ENCODE assay signal across 34 cellular contexts in the genomic region with DNA sequence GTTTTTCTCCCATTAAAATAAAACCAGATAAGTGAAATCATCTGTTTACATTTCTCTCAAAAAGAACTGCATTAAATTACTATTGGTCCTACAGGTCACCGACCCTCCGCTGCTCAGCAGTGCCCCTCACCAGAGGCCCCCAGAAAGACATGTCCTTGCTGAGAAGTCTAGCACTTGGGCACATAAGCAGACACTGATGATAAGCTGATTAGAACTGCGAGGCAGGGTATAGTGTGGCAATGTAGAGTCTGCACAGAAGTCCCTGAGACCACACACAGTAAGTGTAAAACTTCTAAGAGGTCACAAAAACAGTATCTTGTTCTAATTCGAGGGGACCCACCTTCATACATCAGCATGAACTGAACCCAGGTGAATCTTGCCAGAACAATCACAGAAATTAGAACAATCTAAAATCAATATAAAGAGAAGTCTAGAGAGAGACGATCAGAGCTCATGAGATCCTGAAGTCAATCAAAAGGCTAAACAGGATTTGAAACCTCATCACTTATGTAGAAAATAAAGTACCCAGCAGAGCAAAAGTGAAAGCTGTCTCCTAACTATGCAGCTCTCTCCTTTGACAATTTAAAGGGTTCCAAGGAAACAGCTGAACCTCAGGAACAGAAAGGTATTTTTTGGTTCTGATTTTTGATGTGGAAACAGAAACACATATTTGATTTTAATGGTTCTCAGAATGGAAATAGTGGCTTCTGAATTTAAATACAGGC.
"Had no signal": no experiment of that assay in that cellular context is flagged by ENCODE, and none has a peak within 500 bp of the region (broad histone marks: within the 10 kb centered on the region; RNA-seq: fewer than 3 reads in every experiment).

No MANE protein-coding gene starts in this region.

- DNase-seq: activated CD4-positive, alpha-beta T cell treated with anti-CD3 and anti-CD28 coated beads, Interleukin-2, amount 10 ng/mL, durations not matched to agents 24 days and 14 days; activated CD4-positive, alpha-beta T cell treated with anti-CD3 and anti-CD28 coated beads, Interleukin-2, amount 50 U/mL, for 4 hours; activated CD8-positive, alpha-beta T cell treated with anti-CD3 and anti-CD28 coated beads for 36 hours; activated effector memory CD4-positive, alpha-beta T cell treated with anti-CD3 and anti-CD28 coated beads, Interleukin-2, amount 50 U/mL, for 16 hours; activated naive CD4-positive, alpha-beta T cell; activated naive CD8-positive, alpha-beta T cell treated with anti-CD3 and anti-CD28 coated beads, Interleukin-2, amount 10 ng/mL, durations not matched to agents 7 days and 5 days; activated T-cell treated with anti-CD3 and anti-CD28 coated beads, Interleukin-2, amount 50 U/mL, for 1 hour; activated T-cell treated with anti-CD3 and anti-CD28 coated beads, Interleukin-2, amount 50 U/mL, for 72 hours; amygdala; NCI-H1105; NCI-H1417 treated with DMSO at 0.1 percent for 48 hours; NCI-H187 treated with DMSO at 0.1 percent for 48 hours; NCI-H2081; NCI-H2171 treated with DMSO at 0.1 percent for 48 hours; NCI-H226; NCI-H446 treated with DMSO at 0.1 percent for 48 hours; NCI-H524; NCI-H69; PC-9; SIG-M5; SW 1271; T-helper 1 cell; T-helper 2 cell; T-helper 9 cell had no signal

- H3K27ac Mint-ChIP-seq: activated CD4-positive, alpha-beta T cell treated with anti-CD3 and anti-CD28 coated beads, Interleukin-2, amount 10 ng/mL, durations not matched to agents 24 days and 14 days; activated CD8-positive, alpha-beta T cell treated with anti-CD3 and anti-CD28 coated beads for 36 hours; activated naive CD4-positive, alpha-beta T cell treated with anti-CD3 and anti-CD28 coated beads, Interleukin-2, amount 50 U/mL, for 24 hours; activated naive CD8-positive, alpha-beta T cell treated with anti-CD3 and anti-CD28 coated beads, Interleukin-2, amount 10 ng/mL, durations not matched to agents 7 days and 5 days; activated T-cell treated with anti-CD3 and anti-CD28 coated beads, Interleukin-2, amount 50 U/mL, for 72 hours; activated T-helper 17 cell treated with anti-CD3 and anti-CD28 coated beads, Interleukin-2, amount 50 U/mL, for 72 hours had no signal

- H3K9me3 Mint-ChIP-seq: activated CD4-positive, alpha-beta T cell treated with anti-CD3 and anti-CD28 coated beads, Interleukin-2, amount 10 ng/mL, durations not matched to agents 24 days and 14 days; activated CD8-positive, alpha-beta T cell treated with anti-CD3 and anti-CD28 coated beads for 36 hours; activated naive CD4-positive, alpha-beta T cell treated with anti-CD3 and anti-CD28 coated beads, Interleukin-2, amount 50 U/mL, for 24 hours; activated naive CD8-positive, alpha-beta T cell treated with anti-CD3 and anti-CD28 coated beads, Interleukin-2, amount 10 ng/mL, durations not matched to agents 7 days and 5 days had no signal

- H3K27me3 ChIP-seq: ascending aorta, cardiac muscle cell had no signal

- H3K36me3 Mint-ChIP-seq: activated naive CD4-positive, alpha-beta T cell treated with anti-CD3 and anti-CD28 coated beads, Interleukin-2, amount 50 U/mL, for 24 hours; activated naive CD8-positive, alpha-beta T cell treated with anti-CD3 and anti-CD28 coated beads, Interleukin-2, amount 10 ng/mL, durations not matched to agents 7 days and 5 days had no signal

- H3K4me3 ChIP-seq: ascending aorta, cardiac muscle cell, K562, PC-9 had no signal

- H3K4me1 ChIP-seq: ascending aorta had no signal

- H3K4me3 Mint-ChIP-seq: activated CD4-positive, alpha-beta T cell treated with anti-CD3 and anti-CD28 coated beads, Interleukin-2, amount 10 ng/mL, durations not matched to agents 24 days and 14 days; activated CD8-positive, alpha-beta T cell treated with anti-CD3 and anti-CD28 coated beads for 36 hours; activated naive CD4-positive, alpha-beta T cell treated with anti-CD3 and anti-CD28 coated beads, Interleukin-2, amount 50 U/mL, for 24 hours; activated naive CD8-positive, alpha-beta T cell treated with anti-CD3 and anti-CD28 coated beads, Interleukin-2, amount 10 ng/mL, durations not matched to agents 7 days and 5 days; activated T-cell treated with anti-CD3 and anti-CD28 coated beads, Interleukin-2, amount 50 U/mL, for 72 hours; activated T-helper 17 cell treated with anti-CD3 and anti-CD28 coated beads, Interleukin-2, amount 50 U/mL, for 72 hours; central memory CD8-positive, alpha-beta T cell had no signal

- FAIRE-seq: K562, RCC 7860 had no signal

- H3K9me3 ChIP-seq: ascending aorta had no signal

- H2AFZ ChIP-seq: PC-9 had no signal

- H3K36me3 ChIP-seq: ascending aorta, cardiac muscle cell had no signal

- H3K27ac ChIP-seq: ascending aorta, cardiac muscle cell, PC-9, RWPE1 had no signal

- H3K27me3 Mint-ChIP-seq: activated CD4-positive, alpha-beta T cell treated with anti-CD3 and anti-CD28 coated beads, Interleukin-2, amount 10 ng/mL, durations not matched to agents 24 days and 14 days; activated CD8-positive, alpha-beta T cell treated with anti-CD3 and anti-CD28 coated beads for 36 hours; activated T-helper 17 cell treated with anti-CD3 and anti-CD28 coated beads, Interleukin-2, amount 50 U/mL, for 72 hours; central memory CD8-positive, alpha-beta T cell had no signal

- H3K4me1 Mint-ChIP-seq: activated CD4-positive, alpha-beta T cell treated with anti-CD3 and anti-CD28 coated beads, Interleukin-2, amount 10 ng/mL, durations not matched to agents 24 days and 14 days; activated naive CD4-positive, alpha-beta T cell treated with anti-CD3 and anti-CD28 coated beads, Interleukin-2, amount 50 U/mL, for 24 hours; activated naive CD8-positive, alpha-beta T cell treated with anti-CD3 and anti-CD28 coated beads, Interleukin-2, amount 10 ng/mL, durations not matched to agents 7 days and 5 days; activated T-helper 17 cell treated with anti-CD3 and anti-CD28 coated beads, Interleukin-2, amount 50 U/mL, for 72 hours; central memory CD8-positive, alpha-beta T cell had no signal

- ATAC-seq: activated CD8-positive, alpha-beta T cell treated with anti-CD3 and anti-CD28 coated beads for 36 hours; activated T-cell treated with anti-CD3 and anti-CD28 coated beads, Interleukin-2, amount 50 U/mL, for 72 hours; activated T-helper 17 cell treated with anti-CD3 and anti-CD28 coated beads, Interleukin-2, amount 50 U/mL, for 72 hours; K562; Right ventricle myocardium inferior; SK-N-SH treated with all-trans-retinoic acid at 6 μM for 48 hours had no signal

- H3K4me2 ChIP-seq: PC-9 had no signal
